In genomic region chr11:125091247-125091876, GRCh38 we compare ENCODE assay signal across 8 cellular contexts. TPM values are rescaled to one million over a fixed set of nuclear protein-coding genes. Genes with fewer than 3 reads are reported as not detected.
DNase-seq lines count a peak whose midpoint lies in the region; ATAC-seq, FAIRE-seq and TF ChIP-seq lines count a peak whose summit lies in the region.

No MANE protein-coding gene starts in this region.

- no TSS peak for BruUV-seq in A673 (replicated peaks; lab: Mats Ljungman, UMichigan)

- H3K27ac ChIP-seq in A673 (ENCODE audit: low read depth, low read length, poor library complexity, severe bottlenecking) (no peak overlapping the region), cardiac muscle cell (no peak overlapping the region), psoas muscle (no peak overlapping the region)

- WGBS in psoas muscle, 3 donors = 46 to 49% (median 47%) methylated on average over 5 of the region's 5 CpGs

- peak; percentile 57 for FAIRE-seq in GM12891 (lab: Jason Lieb, UNC)

- DNase-seq in A673 (ENCODE audit: low spot score) = peak; percentile 78
- no peak for DNase-seq in GM12891 (ENCODE audit: insufficient read length, low spot score)
- peak; percentile 7 for DNase-seq in NCI-H1694 (lab: John Stamatoyannopoulos, UW)
- DNase-seq in activated CD8-positive, alpha-beta memory T cell treated with anti-CD3 and anti-CD28 coated beads, Interleukin-2, amount 50 U/mL, for 48 hours = peak; percentile 41
- DNase-seq in cardiac muscle cell (ENCODE audit: low read depth in 1 of 2, low spot score in 1 of 2) = peak; percentile 81 to 89
- DNase-seq in psoas muscle = no peak
- DNase-seq in stimulated activated CD4-positive, alpha-beta T cell treated with anti-CD3 and anti-CD28 coated beads, Interleukin-4, amount 100 ng/mL, for 4 hours = no peak

- H3K4me3 ChIP-seq in A673 (ENCODE audit: low read depth, low read length, poor library complexity, severe bottlenecking) = no peak overlapping the region
- H3K4me3 ChIP-seq in cardiac muscle cell = no peak overlapping the region
- H3K4me3 ChIP-seq in psoas muscle = no peak overlapping the region

- ATAC-seq in psoas muscle (peak; percentile 73 to 80 (median 74)), GM19452 (IDR thresholded peaks at IDR 0.05; ENCODE audit: unreplicated experiment) (no peak)

- intact Hi-C loops in A673 (cut with micrococcal nuclease; ENCODE audit: unreplicated experiment) (loop anchor here (1.0 to 5.0 kb wide), 4 partner anchors 50 to 781 kb away; no protein-coding TSS in a partner anchor), psoas muscle (cut with DNase I) (loop anchor here (5.0 kb wide), 2 partner anchors 51 to 336 kb away; no protein-coding TSS in a partner anchor)

- peak; percentile 81 for TF ChIP-seq CTCF in A673 (conservative IDR thresholded peaks at IDR 0.05; ENCODE audit: low read depth, low read length)
- peak; percentile 75 for TF ChIP-seq CTCF in cardiac muscle cell (IDR thresholded peaks at IDR 0.05; ENCODE audit: low read depth, low read length)
- peak; percentile 63 for TF ChIP-seq CTCF in psoas muscle (IDR thresholded peaks at IDR 0.05)

- H3K9me3 ChIP-seq in A673 (ENCODE audit: low read depth, low read length, poor library complexity, severe bottlenecking) (no peaks in the 10 kb centered on the region), cardiac muscle cell (ENCODE audit: low read depth) (no peaks in the 10 kb centered on the region), psoas muscle (no peaks in the 10 kb centered on the region)

- CTCF ChIA-PET in A673 (lab: Charles Lee) = interaction anchor here (0.7 to 2.9 kb wide), 8 partner anchors 33 to 342 kb away, joined by 3 to 34 read pairs (median 6); no protein-coding TSS in a partner anchor

- peaks cover 5% of the 10 kb centered on the region for H3K36me3 ChIP-seq in A673 (ENCODE audit: insufficient read depth, low read length, poor library complexity, severe bottlenecking)
- H3K36me3 ChIP-seq in cardiac muscle cell = peaks cover 3% of the 10 kb centered on the region
- peaks cover 0 to 22% of the 10 kb centered on the region in 2 donors for H3K36me3 ChIP-seq in psoas muscle (ENCODE audit: insufficient read depth in 1 of 2, low read depth in 1 of 2)

- TF ChIP-seq POLR2A in GM12891 (IDR thresholded peaks at IDR 0.05; ENCODE audit: low read depth, low read length) = no peak

- no peaks in the 10 kb centered on the region for H3K4me1 ChIP-seq in A673 (ENCODE audit: insufficient read depth, low read length, poor library complexity, severe bottlenecking)
- H3K4me1 ChIP-seq in cardiac muscle cell (ENCODE audit: low read depth) = peaks cover 7% of the 10 kb centered on the region
- peaks cover 8% of the 10 kb centered on the region for H3K4me1 ChIP-seq in psoas muscle

- H3K27me3 ChIP-seq in A673 (replicated peaks; ENCODE audit: insufficient read depth, low read depth, low read length, poor library complexity) (no peaks in the 10 kb centered on the region), cardiac muscle cell (no peaks in the 10 kb centered on the region), psoas muscle (ENCODE audit: insufficient read depth in 3 of 3, low read length in 2 of 3) (no peaks in the 10 kb centered on the region)

- POLR2A ChIA-PET in A673 (lab: Charles Lee; ENCODE audit: low non-redundant PET) = interaction anchor here (0.6 kb wide), 1 partner anchor 426 kb away, joined by 3 read pairs; no protein-coding TSS in a partner anchor

TF ChIP-seq in GM12891, 5 proteins besides CTCF, POLR2A, EP300 and RAD21:
- TF ChIP-seq TAF1 (IDR thresholded peaks at IDR 0.05; ENCODE audit: low read depth, low read length) (no peak), SPI1 (IDR thresholded peaks at IDR 0.05; ENCODE audit: low read depth, low read length) (no peak), POU2F2 (IDR thresholded peaks at IDR 0.05; ENCODE audit: low read depth, low read length) (no peak), POLR2AphosphoS5 (IDR thresholded peaks at IDR 0.05; ENCODE audit: low read depth, low read length) (no peak), PAX5 (IDR thresholded peaks at IDR 0.05; ENCODE audit: insufficient read depth, low read length, severe bottlenecking) (no peak)
TF ChIP-seq in GM12891: peak in this region for 0.

RNA-seq across cellular contexts. Expression of gene TMEM218, which starts 20.1 kb away (rescaled TPM):
- total RNA-seq in A673 (2021) = 28.8 and 32.5 TPM in 2 replicates
- polyA plus RNA-seq in GM12891 (2012; ENCODE audit: low read depth, missing spikeins) = 19.0 TPM
- total RNA-seq in cardiac muscle cell = 21.3 and 23.4 TPM in 2 replicates
- 26.8 and 33.8 TPM in 2 replicates for polyA plus RNA-seq in cardiac muscle cell
- 10 to 100 TPM in 1 of 4 donors, 1 to 10 TPM in 3; 4.9 to 12.1 (median 5.9) TPM for total RNA-seq in psoas muscle
- 10 to 100 TPM; 13.6 to 30.3 (median 18.4) TPM for polyA plus RNA-seq in psoas muscle

RNA-seq across cellular contexts. Expression of gene SLC37A2, which starts 28.3 kb away (rescaled TPM):
- 0.26 TPM in 1 of 2 replicates, not detected in the other for total RNA-seq in A673 (2021)
- polyA plus RNA-seq in GM12891 (2012; ENCODE audit: low read depth, missing spikeins) = 1.7 TPM
- 0.04 and 1.0 TPM in 2 replicates for total RNA-seq in cardiac muscle cell
- polyA plus RNA-seq in cardiac muscle cell = 0.22 and 0.98 TPM in 2 replicates
- total RNA-seq in psoas muscle = 1 to 10 TPM; 1.2 to 1.9 (median 1.7) TPM
- polyA plus RNA-seq in psoas muscle = under 1 TPM; 0.30 to 0.47 (median 0.31) TPM

Comparison
In these comparisons a context has a peak if more than half of its experiments do, and no peak if none do; other contexts are left out.
1. DNase-seq: peak in A673 (single experiment), NCI-H1694 (single experiment), activated CD8-positive, alpha-beta memory T cell treated with anti-CD3 and anti-CD28 coated beads, Interleukin-2, amount 50 U/mL, for 48 hours (single experiment) and cardiac muscle cell (2 of 2); none in GM12891 (single experiment), psoas muscle (0 of 2) and stimulated activated CD4-positive, alpha-beta T cell treated with anti-CD3 and anti-CD28 coated beads, Interleukin-4, amount 100 ng/mL, for 4 hours (0 of 2).
2. Peak in every context shown above with its lines, with median percentiles within 50 percentile points of each other: CTCF ChIP-seq.